Comparison of ENCODE assay signal across 20 cellular contexts in the genomic region with DNA sequence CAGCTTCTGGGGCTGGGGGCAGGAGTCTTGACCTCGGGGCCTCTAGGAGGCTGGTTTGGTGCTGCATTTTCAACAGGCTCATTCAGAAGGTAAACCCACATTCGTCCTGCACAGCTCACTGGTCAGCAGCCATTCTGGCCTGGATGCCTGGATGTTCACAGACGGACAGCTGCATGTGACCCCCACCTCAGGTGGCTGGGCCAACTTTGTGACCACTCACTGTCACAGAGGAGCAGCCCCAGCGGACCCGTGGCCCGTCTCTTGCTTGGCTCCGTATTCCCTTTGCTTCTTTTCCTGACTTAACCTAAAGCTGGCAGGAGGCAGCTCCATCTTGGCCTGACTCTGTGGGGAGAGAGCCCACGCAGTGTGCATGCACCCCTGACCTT. TPM values are rescaled to one million over a fixed set of nuclear protein-coding genes. Genes with fewer than 3 reads are reported as not detected.
DNase-seq lines count a peak whose midpoint lies in the region; ATAC-seq, FAIRE-seq and TF ChIP-seq lines count a peak whose summit lies in the region.
"Had no signal": no experiment of that assay in that cellular context is flagged by ENCODE, and none has a peak within 500 bp of the region (broad histone marks: within the 10 kb centered on the region; RNA-seq: fewer than 3 reads in every experiment).

No MANE protein-coding gene starts in this region.

- peak; percentile 26 for DNase-seq in CD14-positive monocyte (ENCODE audit: low spot score)
- no peak for DNase-seq in K562 (ENCODE audit: extremely low read depth in 1 of 4, low spot score in 3 of 4)
- peak in 2 of 3 donors; percentile 14 to 20 for DNase-seq in mucosa of descending colon
- DNase-seq in urothelium cell line (ENCODE audit: low spot score): no peak
- no peak for DNase-seq in NCI-H2171 (lab: John Stamatoyannopoulos, UW)
- no peak for DNase-seq in NCI-H526 (lab: John Stamatoyannopoulos, UW)
- DNase-seq: C1 segment of cervical spinal cord; CD4-positive, alpha-beta memory T cell; COR-L47; DMS153; DMS79 treated with DMSO at 0.1 percent for 48 hours; EL; H9 had no signal

- peaks cover 10% of the 10 kb centered on the region for H3K4me1 Mint-ChIP-seq in CD14-positive monocyte

- peaks cover 26% of the 10 kb centered on the region for H4K20me1 ChIP-seq in K562 (replicated peaks; ENCODE audit: control insufficient read depth, insufficient read depth, low read length)

- H3K9me3 Mint-ChIP-seq in CD14-positive monocyte: no peaks in the 10 kb centered on the region
- H3K9me3 Mint-ChIP-seq: CD4-positive, alpha-beta memory T cell; GM23338; H9 had no signal

- peak overlapping the region in 1 of 2 experiments; percentile 53; a peak in 2 of 4 replicates for H3K9ac ChIP-seq in K562 (ENCODE audit: insufficient read depth in 1 of 2, low read depth in 2 of 2, low read length in 2 of 2)

- FAIRE-seq in K562 (lab: Jason Lieb, UNC): no peak
- peak; percentile 46 for FAIRE-seq in urothelium cell line (lab: Jason Lieb, UNC)
- FAIRE-seq: A204.1, D721Med, G401.6, GM12891 had no signal

- H3K36me3 ChIP-seq in K562 (ENCODE audit: control insufficient read depth, insufficient read depth, low read length): peaks cover 97% of the 10 kb centered on the region
- H3K36me3 ChIP-seq in mucosa of descending colon (ENCODE audit: low read depth): peaks cover 25% of the 10 kb centered on the region

- H3K36me3 Mint-ChIP-seq in CD14-positive monocyte: peaks cover 77 to 82% of the 10 kb centered on the region in 2 donors

- peaks cover 79% of the 10 kb centered on the region for H3K79me2 ChIP-seq in K562 (ENCODE audit: control insufficient read depth, insufficient read depth, low read length)

- ATAC-seq in K562 (no peak), mucosa of descending colon (no peak), GM19035 (IDR thresholded peaks at IDR 0.05; ENCODE audit: unreplicated experiment) (no peak)
- ATAC-seq: GM23338 had no signal

- intact Hi-C loops in CD14-positive monocyte (cut with micrococcal nuclease) (no loop called here), K562 (cut with micrococcal nuclease) (no loop called here), mucosa of descending colon (cut with DNase I, micrococcal nuclease) (no loop called here)

- H3K4me1 ChIP-seq in K562 (replicated peaks in 1 of 2; ENCODE audit: control insufficient read depth in 2 of 2, insufficient read depth in 2 of 2, low read length in 2 of 2) (peaks cover 24 to 30% of the 10 kb centered on the region in 2 experiments), mucosa of descending colon (ENCODE audit: low read depth) (peaks cover 3% of the 10 kb centered on the region)

- no peak overlapping the region for H3K4me3 Mint-ChIP-seq in CD14-positive monocyte
- H3K4me3 Mint-ChIP-seq: B cell, GM23338 had no signal

- no peak overlapping the region for H2AFZ ChIP-seq in K562 (ENCODE audit: low read depth, low read length)
- H2AFZ ChIP-seq: GM23338 had no signal

- TF ChIP-seq RAD21 in K562 (CRISPR knock-in tag; conservative IDR thresholded peaks at IDR 0.05 in 1 of 2, IDR thresholded peaks at IDR 0.05 in 1 of 2): no peak

- H3K9me3 ChIP-seq in K562 (replicated peaks; ENCODE audit: control insufficient read depth, insufficient read depth, low read depth, low read length) (no peaks in the 10 kb centered on the region), mucosa of descending colon (no peaks in the 10 kb centered on the region)

- TF ChIP-seq CTCF in CD14-positive monocyte (IDR thresholded peaks at IDR 0.05) (no peak), K562 (IDR thresholded peaks at IDR 0.05 in 2 of 3, conservative IDR thresholded peaks at IDR 0.05 in 1 of 3; ENCODE audit: insufficient read depth in 2 of 3, low read depth in 1 of 3, low read length in 3 of 3) (no peak), mucosa of descending colon (IDR thresholded peaks at IDR 0.05) (no peak)

- in situ Hi-C loops in K562 (cut with MboI): loop anchor here (5.0 kb wide), 1 partner anchor 116 kb away; no protein-coding TSS in a partner anchor

- H3K4me2 ChIP-seq in K562 (ENCODE audit: insufficient read depth, low read length): no peak overlapping the region
- H3K4me2 ChIP-seq: GM23338 had no signal

- H3K27me3 ChIP-seq in K562 (ENCODE audit: control insufficient read depth in 2 of 2, insufficient read depth in 2 of 2, low read length in 2 of 2): no peaks in the 10 kb centered on the region

- no peak for TF ChIP-seq EP300 in K562 (IDR thresholded peaks at IDR 0.05; ENCODE audit: low read length)

- no peak overlapping the region for H3K27ac ChIP-seq in K562 (ENCODE audit: extremely low read depth, low read depth, low read length)

- CTCF ChIA-PET in K562 (lab: Yijun Ruan, JAX; ENCODE audit: low intra/inter-chr PET ratio): no interaction called here

- H3K27ac Mint-ChIP-seq in CD14-positive monocyte: no peak overlapping the region
- H3K27ac Mint-ChIP-seq: B cell, GM23338 had no signal

- peaks cover 0 to 2% (median 0%) of the 10 kb centered on the region in 3 donors for H3K27me3 Mint-ChIP-seq in CD14-positive monocyte (ENCODE audit: low read depth in 3 of 3)
- H3K27me3 Mint-ChIP-seq: B cell; CD4-positive, alpha-beta memory T cell had no signal

- 95% methylated on average over 8 of the region's 8 CpGs for WGBS in K562 (ENCODE audit: insufficient coverage, low coverage, missing lambda C conversion rate)

- H3K4me3 ChIP-seq in K562 (no peak overlapping the region), mucosa of descending colon (no peak overlapping the region)
- H3K4me3 ChIP-seq: GM23338 had no signal

- POLR2A ChIA-PET in K562 (lab: Yijun Ruan, JAX): interaction anchor here (0.6 to 19.4 kb wide), 17 partner anchors 5 to 859 kb away, joined by 3 to 513 read pairs (median 3); a partner anchor contains a TSS

- no peak for TF ChIP-seq POLR2A in K562 (conservative IDR thresholded peaks at IDR 0.05)

- no TSS peak for BruUV-seq in K562 (replicated peaks; lab: Mats Ljungman, UMichigan)

- peaks cover 9% of the 10 kb centered on the region for H3K9me1 ChIP-seq in K562 (ENCODE audit: control insufficient read depth, insufficient read depth, low read length)

RNA-seq across cellular contexts. Expression of a gene that starts 8.2 kb away (rescaled TPM):
- polyA plus RNA-seq in CD14-positive monocyte: 1 to 10 TPM; 1.2 to 1.4 TPM
- 638 and 1,105 TPM in 2 replicates for total RNA-seq in K562 (2011; cell fraction: chromatin; rRNA removed; ENCODE audit: low replicate concordance)
- 550 and 577 TPM in 2 replicates for total RNA-seq in K562 (2011; cell fraction: nucleolus; rRNA removed)
- total RNA-seq in K562 (2011; cell fraction: nucleoplasm; rRNA removed): 502 and 511 TPM in 2 replicates
- total RNA-seq in K562 (2014; rRNA removed): 107 and 108 TPM in 2 replicates
- 43.7 and 49.4 TPM in 2 replicates for total RNA-seq in K562 (2014; rRNA removed; fragmentation: Illumina TruSeq; extraction: Trizol)
- 80.1 and 81.2 TPM in 2 replicates for total RNA-seq in K562 (2015; rRNA removed; fragmentation: Illumina TruSeq; extraction: Trizol)
- total RNA-seq in K562 (2021): 116 and 119 TPM in 2 replicates
- polyA plus RNA-seq in K562 (2011; rRNA removed): 81.8 and 155 TPM in 2 replicates
- 51.2 and 92.7 TPM in 2 replicates for polyA plus RNA-seq in K562 (2011; cell fraction: cytosol; rRNA removed)
- 1,167 and 1,418 TPM in 2 replicates for polyA plus RNA-seq in K562 (2011; cell fraction: nucleus; rRNA removed)
- 76.7 and 85.3 TPM in 2 replicates for polyA plus RNA-seq in K562 (2012)
- 70.4 and 75.0 TPM in 2 replicates for polyA plus RNA-seq in K562 (2014; fragmentation: Illumina TruSeq; extraction: Trizol)
- polyA plus RNA-seq in K562 (2014; fragmentation: Nextera tagmentation; extraction: Ambion mirVana): 1 to 10 TPM; 5.9 to 7.7 TPM
- polyA plus RNA-seq in K562 (2014; rRNA removed): 135 and 144 TPM in 2 replicates
- polyA minus RNA-seq in K562 (2011; rRNA and poly(A)+ RNA removed): 62.1 and 82.0 TPM in 2 replicates
- 35.2 and 46.4 TPM in 2 replicates for polyA minus RNA-seq in K562 (2011; cell fraction: cytosol; rRNA and poly(A)+ RNA removed)
- 210 and 349 TPM in 2 replicates for polyA minus RNA-seq in K562 (2011; cell fraction: nucleus; rRNA and poly(A)+ RNA removed)
- 10 to 100 TPM; 39.0 to 48.8 (median 48.4) TPM for total RNA-seq in mucosa of descending colon

RNA-seq across cellular contexts. Expression of a gene that starts 27.6 kb away (rescaled TPM):
- 10 to 100 TPM; 45.0 to 47.4 TPM for polyA plus RNA-seq in CD14-positive monocyte
- total RNA-seq in K562 (2011; cell fraction: chromatin; rRNA removed; ENCODE audit: low replicate concordance): 525 and 801 TPM in 2 replicates
- total RNA-seq in K562 (2011; cell fraction: nucleolus; rRNA removed): 523 and 591 TPM in 2 replicates
- total RNA-seq in K562 (2011; cell fraction: nucleoplasm; rRNA removed): 545 and 554 TPM in 2 replicates
- 2,045 and 2,260 TPM in 2 replicates for total RNA-seq in K562 (2014; rRNA removed)
- 1,191 and 1,409 TPM in 2 replicates for total RNA-seq in K562 (2014; rRNA removed; fragmentation: Illumina TruSeq; extraction: Trizol)
- total RNA-seq in K562 (2015; rRNA removed; fragmentation: Illumina TruSeq; extraction: Trizol): 1,591 and 1,659 TPM in 2 replicates
- total RNA-seq in K562 (2021): 1,289 and 1,311 TPM in 2 replicates
- polyA plus RNA-seq in K562 (2011; rRNA removed): 1,082 and 1,351 TPM in 2 replicates
- polyA plus RNA-seq in K562 (2011; cell fraction: cytosol; rRNA removed): 950 and 1,655 TPM in 2 replicates
- 1,008 and 1,512 TPM in 2 replicates for polyA plus RNA-seq in K562 (2011; cell fraction: nucleus; rRNA removed)
- 795 and 1,074 TPM in 2 replicates for polyA plus RNA-seq in K562 (2012)
- 1,518 and 1,621 TPM in 2 replicates for polyA plus RNA-seq in K562 (2014; fragmentation: Illumina TruSeq; extraction: Trizol)
- 100 to 1,000 TPM; 162 to 207 TPM for polyA plus RNA-seq in K562 (2014; fragmentation: Nextera tagmentation; extraction: Ambion mirVana)
- polyA plus RNA-seq in K562 (2014; rRNA removed): 2,237 and 2,891 TPM in 2 replicates
- polyA minus RNA-seq in K562 (2011; rRNA and poly(A)+ RNA removed): 896 and 959 TPM in 2 replicates
- polyA minus RNA-seq in K562 (2011; cell fraction: cytosol; rRNA and poly(A)+ RNA removed): 618 and 835 TPM in 2 replicates
- polyA minus RNA-seq in K562 (2011; cell fraction: nucleus; rRNA and poly(A)+ RNA removed): 183 and 414 TPM in 2 replicates
- total RNA-seq in mucosa of descending colon: 100 to 1,000 TPM in 1 of 3 donors, 10 to 100 TPM in 2; 58.4 to 102 (median 66.0) TPM

RNA-seq across cellular contexts. Expression of a gene that starts 28.8 kb away (rescaled TPM):
- 10 to 100 TPM; 20.1 to 23.5 TPM for polyA plus RNA-seq in CD14-positive monocyte
- 249 and 785 TPM in 2 replicates for total RNA-seq in K562 (2011; cell fraction: chromatin; rRNA removed; ENCODE audit: low replicate concordance)
- total RNA-seq in K562 (2011; cell fraction: nucleolus; rRNA removed): 623 and 778 TPM in 2 replicates
- total RNA-seq in K562 (2011; cell fraction: nucleoplasm; rRNA removed): 344 and 378 TPM in 2 replicates
- 203 and 254 TPM in 2 replicates for total RNA-seq in K562 (2014; rRNA removed)
- 31.5 and 47.4 TPM in 2 replicates for total RNA-seq in K562 (2014; rRNA removed; fragmentation: Illumina TruSeq; extraction: Trizol)
- 151 and 170 TPM in 2 replicates for total RNA-seq in K562 (2015; rRNA removed; fragmentation: Illumina TruSeq; extraction: Trizol)
- total RNA-seq in K562 (2021): 222 and 242 TPM in 2 replicates
- 102 and 189 TPM in 2 replicates for polyA plus RNA-seq in K562 (2011; rRNA removed)
- 155 and 253 TPM in 2 replicates for polyA plus RNA-seq in K562 (2011; cell fraction: cytosol; rRNA removed)
- polyA plus RNA-seq in K562 (2011; cell fraction: nucleus; rRNA removed): 1,476 and 1,701 TPM in 2 replicates
- 173 and 189 TPM in 2 replicates for polyA plus RNA-seq in K562 (2012)
- 140 and 177 TPM in 2 replicates for polyA plus RNA-seq in K562 (2014; fragmentation: Illumina TruSeq; extraction: Trizol)
- polyA plus RNA-seq in K562 (2014; fragmentation: Nextera tagmentation; extraction: Ambion mirVana): 1 to 10 TPM; 1.6 to 6.6 TPM
- polyA plus RNA-seq in K562 (2014; rRNA removed): 258 and 265 TPM in 2 replicates
- 57.9 and 72.9 TPM in 2 replicates for polyA minus RNA-seq in K562 (2011; rRNA and poly(A)+ RNA removed)
- polyA minus RNA-seq in K562 (2011; cell fraction: cytosol; rRNA and poly(A)+ RNA removed): 87.3 and 128 TPM in 2 replicates
- polyA minus RNA-seq in K562 (2011; cell fraction: nucleus; rRNA and poly(A)+ RNA removed): 286 and 369 TPM in 2 replicates
- 10 to 100 TPM; 34.4 to 50.0 (median 37.6) TPM for total RNA-seq in mucosa of descending colon

RNA-seq across cellular contexts. Expression of a gene that starts 43.3 kb away (rescaled TPM):
- polyA plus RNA-seq in CD14-positive monocyte (1 to 10 TPM in 1 of 2 donors, under 1 TPM in 1; 0.73 to 1.1 TPM), K562 (2011; rRNA removed) (21.3 and 39.4 TPM in 2 replicates), K562 (2014; fragmentation: Illumina TruSeq; extraction: Trizol) (34.6 and 58.2 TPM in 2 replicates), K562 (2014; fragmentation: Nextera tagmentation; extraction: Ambion mirVana) (under 1 TPM; 0.04 to 0.15 TPM), K562 (2014; rRNA removed) (74.5 and 108 TPM in 2 replicates)
- 77.3 and 229 TPM in 2 replicates for total RNA-seq in K562 (2011; cell fraction: chromatin; rRNA removed; ENCODE audit: low replicate concordance)
- total RNA-seq in K562 (2011; cell fraction: nucleolus; rRNA removed): 110 and 113 TPM in 2 replicates
- 89.5 and 103 TPM in 2 replicates for total RNA-seq in K562 (2011; cell fraction: nucleoplasm; rRNA removed)
- total RNA-seq in K562 (2014; rRNA removed) (16.4 and 27.9 TPM in 2 replicates), K562 (2014; rRNA removed; fragmentation: Illumina TruSeq; extraction: Trizol) (4.5 and 7.5 TPM in 2 replicates), K562 (2015; rRNA removed; fragmentation: Illumina TruSeq; extraction: Trizol) (9.8 and 11.3 TPM in 2 replicates), K562 (2021) (99.5 and 109 TPM in 2 replicates), mucosa of descending colon (10 to 100 TPM; 27.7 to 53.0 (median 42.2) TPM)
- 30.5 and 34.1 TPM in 2 replicates for polyA plus RNA-seq in K562 (2011; cell fraction: cytosol; rRNA removed)
- 388 and 500 TPM in 2 replicates for polyA plus RNA-seq in K562 (2011; cell fraction: nucleus; rRNA removed)
- 47.3 and 69.3 TPM in 2 replicates for polyA plus RNA-seq in K562 (2012)
- 5.1 and 6.4 TPM in 2 replicates for polyA minus RNA-seq in K562 (2011; rRNA and poly(A)+ RNA removed)
- polyA minus RNA-seq in K562 (2011; cell fraction: cytosol; rRNA and poly(A)+ RNA removed): 26.3 and 42.5 TPM in 2 replicates
- 38.9 and 55.3 TPM in 2 replicates for polyA minus RNA-seq in K562 (2011; cell fraction: nucleus; rRNA and poly(A)+ RNA removed)

Comparison
In these comparisons a context has a peak if more than half of its experiments do, and no peak if none do; other contexts are left out.
1. DNase-seq: peak in CD14-positive monocyte (single experiment) and mucosa of descending colon (2 of 3); none in K562 (0 of 4), urothelium cell line (single experiment), NCI-H2171 (single experiment) and NCI-H526 (0 of 2).
2. RNA of a gene that starts 27.6 kb away (total RNA-seq): 523 to 2,260 TPM in K562; 58.4 to 102 TPM in mucosa of descending colon; every median in the first group is over 4 times any median in the second.